ENCODE assay signal across 19 cellular contexts in the genomic region with DNA sequence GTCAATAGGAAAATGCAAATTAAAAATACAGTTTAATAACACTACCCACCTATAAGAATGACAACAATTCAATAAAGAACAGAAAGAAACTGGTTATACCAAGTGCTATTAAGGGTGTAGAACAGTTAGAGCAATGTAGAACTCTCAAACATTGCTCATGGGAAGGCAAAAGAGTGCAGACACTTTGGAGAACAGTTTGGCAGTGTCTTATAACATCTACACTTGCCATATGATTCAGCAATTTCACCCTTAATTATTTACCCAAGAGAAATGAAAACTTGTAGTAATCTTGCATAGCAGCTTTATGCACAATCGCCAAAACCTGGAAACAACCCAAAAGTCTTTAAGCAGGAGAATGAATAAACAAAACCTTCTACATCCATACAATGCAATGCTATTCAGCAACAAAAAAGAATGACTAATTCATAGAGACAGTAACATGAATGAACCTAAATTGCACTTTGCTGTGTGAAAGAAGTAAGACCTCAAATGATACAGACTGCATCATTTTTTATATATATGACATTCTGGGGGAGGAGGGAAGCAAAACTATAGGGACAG.
DNase-seq lines count a peak whose midpoint lies in the region; TF ChIP-seq lines count a peak whose summit lies in the region.
"Had no signal": no experiment of that assay in that cellular context is flagged by ENCODE, and none has a peak within 500 bp of the region (broad histone marks: within the 10 kb centered on the region; RNA-seq: fewer than 3 reads in every experiment).

No MANE protein-coding gene starts in this region.

- no peak for TF ChIP-seq POLR2A in breast epithelium (IDR thresholded peaks at IDR 0.05)
- TF ChIP-seq POLR2A in thyroid gland (IDR thresholded peaks at IDR 0.05), result no peak

- H3K36me3 Mint-ChIP-seq in MCF 10A (ENCODE audit: insufficient read depth, unreplicated experiment), result peaks cover 4% of the 10 kb centered on the region
- H3K36me3 Mint-ChIP-seq in activated T-cell treated with anti-CD3 and anti-CD28 coated beads, Interleukin-2, amount 50 U/mL, for 24 hours (ENCODE audit: low read depth), result no peaks in the 10 kb centered on the region

- H3K4me3 ChIP-seq in breast epithelium (no peak overlapping the region), astrocyte of the cerebellum (ENCODE audit: low read depth, low read length) (no peak overlapping the region), thyroid gland (replicated peaks in 1 of 3) (no peak overlapping the region)
- H3K4me3 ChIP-seq: adrenal gland, coronary artery, SJCRH30, upper lobe of left lung had no signal

- in situ Hi-C loops in astrocyte of the cerebellum (cut with HindIII; ENCODE audit: low sequenced_read_pairs), result no loop called here

- H3K27ac ChIP-seq in breast epithelium, result no peak overlapping the region
- no peak overlapping the region for H3K27ac ChIP-seq in thyroid gland
- H3K27ac ChIP-seq: adrenal gland, coronary artery, SJCRH30, upper lobe of left lung had no signal

- no peaks in the 10 kb centered on the region for H3K36me3 ChIP-seq in breast epithelium
- H3K36me3 ChIP-seq in thyroid gland, result no peaks in the 10 kb centered on the region
- H3K36me3 ChIP-seq: adrenal gland, SJCRH30, upper lobe of left lung had no signal

- H3K27me3 ChIP-seq in breast epithelium (no peaks in the 10 kb centered on the region), thyroid gland (no peaks in the 10 kb centered on the region)
- H3K27me3 ChIP-seq: adrenal gland, SJCRH30, upper lobe of left lung had no signal

- POLR2A ChIA-PET in MCF 10A (lab: Yijun Ruan, JAX), result interaction anchor here (0.6 to 0.8 kb wide), 2 partner anchors 36 to 52 kb away, joined by 3 read pairs; no protein-coding TSS in a partner anchor

- 41 to 69% methylated on average over 1 of the region's 1 CpG for whole genome bisulfite sequencing in thyroid gland, 2 donors

- TF ChIP-seq CTCF in MCF 10A (IDR thresholded peaks at IDR 0.05; ENCODE audit: unreplicated experiment), result no peak
- no peak for TF ChIP-seq CTCF in breast epithelium (IDR thresholded peaks at IDR 0.05)
- TF ChIP-seq CTCF in astrocyte of the cerebellum (IDR thresholded peaks at IDR 0.05; ENCODE audit: low read depth, low read length, missing control alignments), result no peak
- no peak for TF ChIP-seq CTCF in thyroid gland (IDR thresholded peaks at IDR 0.05)

- no peaks in the 10 kb centered on the region for H3K27me3 Mint-ChIP-seq in MCF 10A (ENCODE audit: insufficient read depth, unreplicated experiment)
- no peaks in the 10 kb centered on the region for H3K27me3 Mint-ChIP-seq in activated T-cell treated with anti-CD3 and anti-CD28 coated beads, Interleukin-2, amount 50 U/mL, for 24 hours
- H3K27me3 Mint-ChIP-seq: stimulated activated naive CD8-positive, alpha-beta T cell treated with anti-CD3 and anti-CD28 coated beads, Interleukin-15, Interleukin-2, amounts not matched to agents 100 ng/mL and 50 ng/mL, for 24 hours had no signal

- peak overlapping the region; percentile 24 for H3K27ac Mint-ChIP-seq in MCF 10A (ENCODE audit: low read depth, unreplicated experiment)
- H3K27ac Mint-ChIP-seq in activated T-cell treated with anti-CD3 and anti-CD28 coated beads, Interleukin-2, amount 50 U/mL, for 24 hours, result no peak overlapping the region
- H3K27ac Mint-ChIP-seq: nephron progenitor cell; stimulated activated naive CD8-positive, alpha-beta T cell treated with anti-CD3 and anti-CD28 coated beads, Interleukin-15, Interleukin-2, amounts not matched to agents 100 ng/mL and 50 ng/mL, for 24 hours had no signal

- H3K9me3 Mint-ChIP-seq in MCF 10A (ENCODE audit: unreplicated experiment), result no peaks in the 10 kb centered on the region
- no peaks in the 10 kb centered on the region for H3K9me3 Mint-ChIP-seq in activated T-cell treated with anti-CD3 and anti-CD28 coated beads, Interleukin-2, amount 50 U/mL, for 24 hours
- H3K9me3 Mint-ChIP-seq: nephron progenitor cell had no signal

- H3K4me3 Mint-ChIP-seq in MCF 10A (ENCODE audit: unreplicated experiment), result no peak overlapping the region
- H3K4me3 Mint-ChIP-seq in activated T-cell treated with anti-CD3 and anti-CD28 coated beads, Interleukin-2, amount 50 U/mL, for 24 hours, result no peak overlapping the region
- H3K4me3 Mint-ChIP-seq: nephron progenitor cell; stimulated activated naive CD8-positive, alpha-beta T cell treated with anti-CD3 and anti-CD28 coated beads, Interleukin-15, Interleukin-2, amounts not matched to agents 100 ng/mL and 50 ng/mL, for 24 hours had no signal

- no TSS peak for BruUV-seq in MCF 10A (replicated peaks; lab: Mats Ljungman, UMichigan)

- DNase-seq in MCF 10A (ENCODE audit: unreplicated experiment), result peak; percentile 89
- DNase-seq in breast epithelium (ENCODE audit: low spot score in 2 of 2), result no peak
- DNase-seq in astrocyte of the cerebellum (ENCODE audit: low read depth), result peak; percentile 57
- DNase-seq in fibroblast of peridontal ligament (ENCODE audit: extremely low read depth), result peak; percentile 61
- DNase-seq in activated T-cell treated with anti-CD3 and anti-CD28 coated beads, Interleukin-2, amount 50 U/mL, for 24 hours, result no peak
- no peak for DNase-seq in thyroid gland
- DNase-seq in stimulated activated CD4-positive, alpha-beta T cell treated with anti-CD3 and anti-CD28 coated beads, Interleukin-15, amount 100 ng/mL, for 24 hours, result no peak
- no peak for DNase-seq in cerebellar nuclear complex (lab: John Stamatoyannopoulos, UW)
- DNase-seq: 8988T; activated CD4-positive, alpha-beta T cell treated with anti-CD3 and anti-CD28 coated beads for 1 hour; adrenal gland; hippocampal formation; NCI-H1694 treated with DMSO at 0.1 percent for 48 hours; NCI-H524 treated with DMSO at 0.1 percent for 48 hours; nephron progenitor cell; SJCRH30; upper lobe of left lung had no signal

- H3K9me3 ChIP-seq in breast epithelium, result no peaks in the 10 kb centered on the region
- H3K9me3 ChIP-seq in thyroid gland, result no peaks in the 10 kb centered on the region
- H3K9me3 ChIP-seq: adrenal gland, SJCRH30, upper lobe of left lung had no signal

- intact Hi-C loops in MCF 10A (cut with micrococcal nuclease), result no loop called here
- intact Hi-C loops in breast epithelium (cut with DNase I; ENCODE audit: low total_unique reads), result no loop called here
- intact Hi-C loops in thyroid gland (cut with DNase I), result no loop called here

- no peaks in the 10 kb centered on the region for H3K4me1 ChIP-seq in breast epithelium
- H3K4me1 ChIP-seq in thyroid gland, result no peaks in the 10 kb centered on the region
- H3K4me1 ChIP-seq: adrenal gland, upper lobe of left lung had no signal

- H3K4me1 Mint-ChIP-seq in MCF 10A (ENCODE audit: insufficient read depth, unreplicated experiment), result peaks cover 9% of the 10 kb centered on the region
- no peaks in the 10 kb centered on the region for H3K4me1 Mint-ChIP-seq in activated T-cell treated with anti-CD3 and anti-CD28 coated beads, Interleukin-2, amount 50 U/mL, for 24 hours (ENCODE audit: low read depth)
- H3K4me1 Mint-ChIP-seq: nephron progenitor cell had no signal

- CTCF ChIA-PET in MCF 10A (lab: Yijun Ruan, JAX), result interaction anchor here (0.8 kb wide), 1 partner anchor 1423 kb away, joined by 3 read pairs; no protein-coding TSS in a partner anchor

Comparison
In these comparisons a context has a peak if more than half of its experiments do, and no peak if none do; other contexts are left out.
1. DNase-seq: peak in MCF 10A (single experiment), astrocyte of the cerebellum (single experiment) and fibroblast of peridontal ligament (single experiment); none in breast epithelium (0 of 2), activated T-cell treated with anti-CD3 and anti-CD28 coated beads, Interleukin-2, amount 50 U/mL, for 24 hours (single experiment), thyroid gland (0 of 2), stimulated activated CD4-positive, alpha-beta T cell treated with anti-CD3 and anti-CD28 coated beads, Interleukin-15, amount 100 ng/mL, for 24 hours (single experiment) and cerebellar nuclear complex (0 of 2).